ENCODE assay signal across 9 cellular contexts in genomic region chr9:14203366-14204056, GRCh38.
DNase-seq lines count a peak whose midpoint lies in the region; ATAC-seq and TF ChIP-seq lines count a peak whose summit lies in the region.
"Had no signal": no experiment of that assay in that cellular context is flagged by ENCODE, and none has a peak within 500 bp of the region (broad histone marks: within the 10 kb centered on the region; RNA-seq: fewer than 3 reads in every experiment).

No MANE protein-coding gene starts in this region.

- CTCF ChIA-PET in activated naive CD4-positive, alpha-beta T cell treated with anti-CD3 and anti-CD28 coated beads, Interleukin-2, amount 10 ng/mL, durations not matched to agents 7 days and 5 days (lab: Charles Lee): no interaction called here

- no peaks in the 10 kb centered on the region for H3K79me2 ChIP-seq in mesendoderm (ENCODE audit: control insufficient read depth, insufficient read depth, low read length)

- no peak overlapping the region for H3K4me3 Mint-ChIP-seq in activated naive CD4-positive, alpha-beta T cell treated with anti-CD3 and anti-CD28 coated beads, Interleukin-2, amount 10 ng/mL, durations not matched to agents 7 days and 5 days

- H3K4me1 ChIP-seq in mesendoderm (ENCODE audit: control insufficient read depth, low read depth, low read length) (no peaks in the 10 kb centered on the region), thyroid gland (peaks cover 43 to 45% of the 10 kb centered on the region in 2 donors)

- H3K79me1 ChIP-seq in mesendoderm (ENCODE audit: low read length): no peaks in the 10 kb centered on the region

- H2BK5ac ChIP-seq in mesendoderm (ENCODE audit: low read length): no peak overlapping the region

- H3K4ac ChIP-seq in mesendoderm (ENCODE audit: low read depth, low read length): peak overlapping the region; percentile 29

- H3K36me3 Mint-ChIP-seq in activated naive CD4-positive, alpha-beta T cell treated with anti-CD3 and anti-CD28 coated beads, Interleukin-2, amount 10 ng/mL, durations not matched to agents 7 days and 5 days: no peaks in the 10 kb centered on the region

- WGBS in mesendoderm (ENCODE audit: extremely low coverage, insufficient coverage, low lambda C conversion rate): no CpG with 5 or more reads among the region's 12 CpGs
- 21 to 29% methylated on average over 12 of the region's 12 CpGs for WGBS in thyroid gland, 2 donors

- H4K5ac ChIP-seq in mesendoderm (ENCODE audit: low read length): no peak overlapping the region

- H4K8ac ChIP-seq in mesendoderm (ENCODE audit: low read depth, low read length): no peak overlapping the region

- H3K9ac ChIP-seq in mesendoderm (ENCODE audit: low read length): no peak overlapping the region

- H3K4me2 ChIP-seq in mesendoderm (ENCODE audit: low read length): no peak overlapping the region

- H2BK15ac ChIP-seq in mesendoderm (replicated peaks; ENCODE audit: low read depth): no peak overlapping the region

- no peaks in the 10 kb centered on the region for H3K36me3 ChIP-seq in mesendoderm (ENCODE audit: control insufficient read depth, insufficient read depth, low read length)
- H3K36me3 ChIP-seq in thyroid gland: no peaks in the 10 kb centered on the region

- H3K9me3 ChIP-seq in thyroid gland: no peaks in the 10 kb centered on the region

- DNase-seq in NCI-H2081 treated with DMSO at 0.1 percent for 48 hours (lab: John Stamatoyannopoulos, UW) (peak; percentile 74), epithelial cell of prostate (ENCODE audit: low read depth, low spot score) (no peak), mesendoderm (no peak), thyroid gland (peak; percentile 71 to 82), SKM-1 (lab: John Stamatoyannopoulos, UW; ENCODE audit: unreplicated experiment) (no peak), dedifferentiated amniotic fluid mesenchymal stem cell (ENCODE audit: extremely low spot score) (no peak)
- no peak for DNase-seq in activated naive CD4-positive, alpha-beta T cell treated with anti-CD3 and anti-CD28 coated beads, Interleukin-2, amount 10 ng/mL, durations not matched to agents 7 days and 5 days
- DNase-seq: KBM-7 had no signal

- H3K23ac ChIP-seq in mesendoderm (ENCODE audit: low read length): no peak overlapping the region

- H2BK120ac ChIP-seq in mesendoderm (ENCODE audit: low read depth, low read length): no peak overlapping the region

- H3K18ac ChIP-seq in mesendoderm (ENCODE audit: low read length): no peak overlapping the region

- H3K9me3 Mint-ChIP-seq in activated naive CD4-positive, alpha-beta T cell treated with anti-CD3 and anti-CD28 coated beads, Interleukin-2, amount 10 ng/mL, durations not matched to agents 7 days and 5 days: no peaks in the 10 kb centered on the region

- no peak overlapping the region for H3K4me3 ChIP-seq in mesendoderm (ENCODE audit: low read length)
- peak overlapping the region in 1 of 3 donors; percentile 9 for H3K4me3 ChIP-seq in thyroid gland (replicated peaks in 1 of 3)

- H2AK5ac ChIP-seq in mesendoderm (ENCODE audit: low read length): no peak overlapping the region

- H3K4me1 Mint-ChIP-seq in activated naive CD4-positive, alpha-beta T cell treated with anti-CD3 and anti-CD28 coated beads, Interleukin-2, amount 10 ng/mL, durations not matched to agents 7 days and 5 days: no peaks in the 10 kb centered on the region

- TF ChIP-seq POLR2A in thyroid gland (IDR thresholded peaks at IDR 0.05): no peak

- intact Hi-C loops in thyroid gland (cut with DNase I): no loop called here

- H3K27me3 ChIP-seq in mesendoderm (ENCODE audit: insufficient read depth, low read length, poor library complexity) (no peaks in the 10 kb centered on the region), thyroid gland (no peaks in the 10 kb centered on the region)

- no peak for TF ChIP-seq CTCF in thyroid gland (IDR thresholded peaks at IDR 0.05)

- H3K27ac Mint-ChIP-seq in activated naive CD4-positive, alpha-beta T cell treated with anti-CD3 and anti-CD28 coated beads, Interleukin-2, amount 10 ng/mL, durations not matched to agents 7 days and 5 days: no peak overlapping the region

- H3K27ac ChIP-seq in epithelial cell of prostate (peak overlapping the region; percentile 14), mesendoderm (ENCODE audit: low read depth, low read length) (no peak overlapping the region), thyroid gland (peak overlapping the region; percentile 61 to 72 (median 64))

- H3K27me3 Mint-ChIP-seq in activated naive CD4-positive, alpha-beta T cell treated with anti-CD3 and anti-CD28 coated beads, Interleukin-2, amount 10 ng/mL, durations not matched to agents 7 days and 5 days: no peaks in the 10 kb centered on the region

- H3K56ac ChIP-seq in mesendoderm (ENCODE audit: low read length): no peak overlapping the region

- ATAC-seq in GM18519 (IDR thresholded peaks at IDR 0.05; ENCODE audit: low FRiP score, unreplicated experiment): no peak

Comparison
In these comparisons a context has a peak if more than half of its experiments do, and no peak if none do; other contexts are left out.
1. DNase-seq: peak in NCI-H2081 treated with DMSO at 0.1 percent for 48 hours (single experiment) and thyroid gland (2 of 2); none in epithelial cell of prostate (single experiment), mesendoderm (single experiment), SKM-1 (single experiment), activated naive CD4-positive, alpha-beta T cell treated with anti-CD3 and anti-CD28 coated beads, Interleukin-2, amount 10 ng/mL, durations not matched to agents 7 days and 5 days (single experiment) and dedifferentiated amniotic fluid mesenchymal stem cell (single experiment).